Comparison of ENCODE assay signal across 9 cellular contexts in genomic region chr17:66200685-66201092, GRCh38. TPM values are rescaled to one million over a fixed set of nuclear protein-coding genes. Genes with fewer than 3 reads are reported as not detected.
DNase-seq lines count a peak whose midpoint lies in the region; TF ChIP-seq lines count a peak whose summit lies in the region.
"Had no signal": no experiment of that assay in that cellular context is flagged by ENCODE, and none has a peak within 500 bp of the region (broad histone marks: within the 10 kb centered on the region; RNA-seq: fewer than 3 reads in every experiment).

No MANE protein-coding gene starts in this region.

- H3K9me2 ChIP-seq in Loucy (replicated peaks; ENCODE audit: low read depth, low read length), result no peaks in the 10 kb centered on the region

- no peak overlapping the region for H3K9ac ChIP-seq in Loucy (ENCODE audit: low read depth, low read length, poor library complexity, severe bottlenecking)

- no TSS peak for BruUV-seq in MCF 10A (replicated peaks; lab: Mats Ljungman, UMichigan)

- no peaks in the 10 kb centered on the region for H3K9me3 Mint-ChIP-seq in MCF 10A (ENCODE audit: unreplicated experiment)

- no peaks in the 10 kb centered on the region for H3K27me3 ChIP-seq in Loucy (ENCODE audit: insufficient read depth, low read length, poor library complexity, severe bottlenecking)

- peaks cover 6% of the 10 kb centered on the region for H3K4me1 Mint-ChIP-seq in MCF 10A (ENCODE audit: insufficient read depth, unreplicated experiment)

- no peaks in the 10 kb centered on the region for H3K79me2 ChIP-seq in Loucy (ENCODE audit: insufficient read depth, low read length)

- no peak overlapping the region for H3K27ac ChIP-seq in coronary artery

- H3F3A ChIP-seq in Loucy (ENCODE audit: low read depth), result no peaks in the 10 kb centered on the region

- TF ChIP-seq CTCF in Loucy (conservative IDR thresholded peaks at IDR 0.05; ENCODE audit: low read length) (peak; percentile 65), MCF 10A (IDR thresholded peaks at IDR 0.05; ENCODE audit: unreplicated experiment) (peak; percentile 64), coronary artery (IDR thresholded peaks at IDR 0.05) (no peak)

- peak; percentile 60 for DNase-seq in DMS53 treated with DMSO at 0.1 percent for 48 hours (lab: John Stamatoyannopoulos, UW; ENCODE audit: unreplicated experiment)
- peak; percentile 92 for DNase-seq in SK-MEL-5 (ENCODE audit: low read depth, low spot score)
- peak; percentile 79 for DNase-seq in MCF 10A (ENCODE audit: unreplicated experiment)
- DNase-seq in left kidney (ENCODE audit: low read depth, low spot score), result peak; percentile 89
- DNase-seq in stimulated activated CD8-positive, alpha-beta memory T cell treated with anti-CD3 and anti-CD28 coated beads, Interleukin-12 subunit alpha, Interleukin-12 subunit beta, amount 100 ng/mL, for 1 hour (ENCODE audit: low read depth), result peak; percentile 18
- no peak for DNase-seq in coronary artery (ENCODE audit: low spot score)
- no peak for DNase-seq in HPDE6-E6E7 (ENCODE audit: extremely low spot score)

- H3K4me3 Mint-ChIP-seq in MCF 10A (ENCODE audit: unreplicated experiment), result no peak overlapping the region

- H3K9me3 ChIP-seq in Loucy (ENCODE audit: insufficient read depth, low read depth, low read length), result no peaks in the 10 kb centered on the region

- H3K27me3 Mint-ChIP-seq in MCF 10A (ENCODE audit: insufficient read depth, unreplicated experiment), result no peaks in the 10 kb centered on the region

- POLR2A ChIA-PET in MCF 10A (lab: Yijun Ruan, JAX), result interaction anchor here (0.6 to 2.4 kb wide), 3 partner anchors 10 to 518 kb away, joined by 3 to 7 read pairs (median 4); no protein-coding TSS in a partner anchor

- in situ Hi-C loops in SK-MEL-5 (cut with HindIII; ENCODE audit: low pct_unique_long_range_greater_than_20kb, low sequenced_read_pairs), result no loop called here

- intact Hi-C loops in MCF 10A (cut with micrococcal nuclease), result loop anchor here (1.0 to 2.0 kb wide), 6 partner anchors 55 to 706 kb away; no protein-coding TSS in a partner anchor

- CTCF ChIA-PET in MCF 10A (lab: Yijun Ruan, JAX), result interaction anchor here (0.6 to 2.4 kb wide), 45 partner anchors 9 to 1126 kb away, joined by 3 to 13 read pairs (median 4); partner anchors contain the start of gene CEP112

- no peak overlapping the region for H3K4me2 ChIP-seq in Loucy (ENCODE audit: low read depth, low read length, poor library complexity, severe bottlenecking)

- no peaks in the 10 kb centered on the region for H3K4me1 ChIP-seq in Loucy (ENCODE audit: insufficient read depth, low read length, poor library complexity, severe bottlenecking)

- no peak overlapping the region for H3K27ac Mint-ChIP-seq in MCF 10A (ENCODE audit: low read depth, unreplicated experiment)

- H3K4me3 ChIP-seq in Loucy (ENCODE audit: low read length, poor library complexity, severe bottlenecking) (no peak overlapping the region), coronary artery (no peak overlapping the region)

- no peaks in the 10 kb centered on the region for H4K20me1 ChIP-seq in Loucy (ENCODE audit: insufficient read depth, low read length, poor library complexity, severe bottlenecking)

- no peaks in the 10 kb centered on the region for H3K36me3 ChIP-seq in Loucy (ENCODE audit: insufficient read depth, low read length)

- H2AFZ ChIP-seq in Loucy (ENCODE audit: low read length), result no peak overlapping the region

- H3K36me3 Mint-ChIP-seq in MCF 10A (ENCODE audit: insufficient read depth, unreplicated experiment), result no peaks in the 10 kb centered on the region

RNA-seq across cellular contexts. Expression of gene CEP112, which starts 8.8 kb away (rescaled TPM):
- total RNA-seq in SK-MEL-5 (2014; rRNA removed; shearing (Covaris generic)), result 3.0 and 6.7 TPM in 2 replicates
- polyA plus RNA-seq in SK-MEL-5 (2015; cell fraction: cytosol; rRNA removed), result 5.1 and 7.9 TPM in 2 replicates
- 7.6 and 11.2 TPM in 2 replicates for polyA plus RNA-seq in SK-MEL-5 (2015; cell fraction: nucleus; rRNA removed)
- 8.1 and 12.5 TPM in 2 replicates for total RNA-seq in MCF 10A (2022)

RNA-seq across cellular contexts. Expression of gene APOH, which starts 28.5 kb away (rescaled TPM):
- not detected in 2 replicates for total RNA-seq in SK-MEL-5 (2014; rRNA removed; shearing (Covaris generic))
- not detected in 2 replicates for polyA plus RNA-seq in SK-MEL-5 (2015; cell fraction: cytosol; rRNA removed)
- polyA plus RNA-seq in SK-MEL-5 (2015; cell fraction: nucleus; rRNA removed), result not detected in 2 replicates
- total RNA-seq in MCF 10A (2022), result not detected in 2 replicates
- total RNA-seq: temporal lobe had no signal

Comparison
In these comparisons a context has a peak if more than half of its experiments do, and no peak if none do; other contexts are left out.
1. DNase-seq: peak in DMS53 treated with DMSO at 0.1 percent for 48 hours (single experiment), SK-MEL-5 (single experiment), MCF 10A (single experiment), left kidney (single experiment) and stimulated activated CD8-positive, alpha-beta memory T cell treated with anti-CD3 and anti-CD28 coated beads, Interleukin-12 subunit alpha, Interleukin-12 subunit beta, amount 100 ng/mL, for 1 hour (single experiment); none in coronary artery (single experiment) and HPDE6-E6E7 (single experiment).